ENCODE assay signal across 11 cellular contexts in the genomic region with DNA sequence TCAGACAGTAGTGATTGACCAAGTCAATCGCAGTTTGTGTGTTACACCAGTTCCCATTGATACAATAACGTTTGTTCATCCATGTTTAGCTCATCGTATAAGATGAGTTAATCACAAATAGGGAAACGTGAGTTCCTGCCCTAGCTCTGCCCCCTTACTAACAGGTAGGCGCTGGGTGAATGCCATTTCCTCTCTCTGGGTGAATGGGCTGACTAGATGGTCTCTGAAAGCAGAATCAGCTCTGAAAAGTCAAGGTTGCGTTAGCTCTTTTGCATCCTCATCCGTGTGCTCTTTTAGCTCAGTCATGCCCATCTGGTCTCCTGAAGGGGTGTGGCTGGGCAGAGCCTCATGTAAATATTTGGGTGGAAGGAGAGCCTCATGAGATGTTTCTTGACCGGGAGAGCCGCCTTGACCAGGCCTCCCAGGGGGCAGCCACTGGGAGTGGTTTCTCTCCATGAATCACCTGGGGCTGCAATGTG.
DNase-seq lines count a peak whose midpoint lies in the region; ATAC-seq and TF ChIP-seq lines count a peak whose summit lies in the region.
"Had no signal": no experiment of that assay in that cellular context is flagged by ENCODE, and none has a peak within 500 bp of the region (broad histone marks: within the 10 kb centered on the region; RNA-seq: fewer than 3 reads in every experiment).

No MANE protein-coding gene starts in this region.

- no peaks in the 10 kb centered on the region for H3K36me3 Mint-ChIP-seq in dendritic cell treated with granulocyte-macrophage colony-stimulating factor and Interleukin-4, amounts not matched to agents 40 ng/mL and 50 ng/mL, for 4 days (ENCODE audit: low read depth)

- H3K9me3 Mint-ChIP-seq in dendritic cell treated with granulocyte-macrophage colony-stimulating factor and Interleukin-4, amounts not matched to agents 40 ng/mL and 50 ng/mL, for 4 days = no peaks in the 10 kb centered on the region

- TF ChIP-seq POLR2A in GM18505 (IDR thresholded peaks at IDR 0.05; ENCODE audit: borderline replicate concordance, extremely low read depth, insufficient read depth, insufficient read length) = peak; percentile 47

- H3K27me3 Mint-ChIP-seq in dendritic cell treated with granulocyte-macrophage colony-stimulating factor and Interleukin-4, amounts not matched to agents 40 ng/mL and 50 ng/mL, for 4 days = peaks cover 7% of the 10 kb centered on the region

- H3K27ac Mint-ChIP-seq in dendritic cell treated with granulocyte-macrophage colony-stimulating factor and Interleukin-4, amounts not matched to agents 40 ng/mL and 50 ng/mL, for 4 days = peak overlapping the region; percentile 42

- DNase-seq in GM19238 (ENCODE audit: insufficient read length, low spot score) (no peak), NCI-H526 (lab: John Stamatoyannopoulos, UW) (no peak), RKO (ENCODE audit: low spot score) (no peak), NCI-H146 (lab: John Stamatoyannopoulos, UW) (no peak)
- DNase-seq: kidney glomerular epithelial cell, NCI-H774 had no signal

- H3K4me3 Mint-ChIP-seq in dendritic cell treated with granulocyte-macrophage colony-stimulating factor and Interleukin-4, amounts not matched to agents 40 ng/mL and 50 ng/mL, for 4 days = no peak overlapping the region

- intact Hi-C loops in dendritic cell treated with granulocyte-macrophage colony-stimulating factor and Interleukin-4, amounts not matched to agents 40 ng/mL and 50 ng/mL, for 4 days (cut with micrococcal nuclease) = loop anchor here (10.0 kb wide), 1 partner anchor 48 kb away; no protein-coding TSS in a partner anchor

- H3K4me1 Mint-ChIP-seq in dendritic cell treated with granulocyte-macrophage colony-stimulating factor and Interleukin-4, amounts not matched to agents 40 ng/mL and 50 ng/mL, for 4 days (ENCODE audit: low read depth) = peaks cover 57% of the 10 kb centered on the region

- ATAC-seq in GM18505 (IDR thresholded peaks at IDR 0.05; ENCODE audit: unreplicated experiment) = peak; percentile 45
- peak; percentile 40 for ATAC-seq in GM19467 (IDR thresholded peaks at IDR 0.05; ENCODE audit: unreplicated experiment)
- peak; percentile 31 for ATAC-seq in HG03175 (IDR thresholded peaks at IDR 0.05; ENCODE audit: unreplicated experiment)
- ATAC-seq: K562 had no signal
